In genomic region chr5:126635585-126635984, GRCh38 we compare ENCODE assay signal across 29 cellular contexts.
"Had no signal": no experiment of that assay in that cellular context is flagged by ENCODE, and none has a peak within 500 bp of the region (broad histone marks: within the 10 kb centered on the region; RNA-seq: fewer than 3 reads in every experiment).

No MANE protein-coding gene starts in this region.

- H3K9me3 ChIP-seq: pancreas, prostate gland, spleen, suprapubic skin, testis, tibial artery, transverse colon, vagina had no signal

- H3K27ac ChIP-seq: neural progenitor cell, pancreas, prostate gland, skin epidermis, spleen, suprapubic skin, testis, tibial artery, transverse colon, vagina had no signal

- H3K4me1 ChIP-seq: neural progenitor cell, pancreas, prostate gland, spleen, suprapubic skin, testis, tibial artery, transverse colon, vagina had no signal

- H3K9me3 Mint-ChIP-seq: natural killer cell; nephron; neural progenitor cell; stimulated activated memory B cell treated with anti-CD40 and anti-IgM and Interleukin-4, amounts not matched to agents 10 μg/mL and 1 μg/mL and 100 μg/mL, for 72 hours; stimulated activated naive CD8-positive, alpha-beta T cell treated with anti-CD3 and anti-CD28 coated beads, Interleukin-15, amount 100 ng/mL, for 72 hours; type B pancreatic cell had no signal

- H3K4me1 Mint-ChIP-seq: naive thymus-derived CD4-positive, alpha-beta T cell; natural killer cell; nephron; stimulated activated naive CD8-positive, alpha-beta T cell treated with anti-CD3 and anti-CD28 coated beads, Interleukin-15, amount 100 ng/mL, for 72 hours had no signal

- ATAC-seq: naive thymus-derived CD4-positive, alpha-beta T cell; natural killer cell; pancreas; right cardiac atrium; sciatic nerve; stimulated activated memory B cell treated with anti-CD40 and anti-IgM and Interleukin-4, amounts not matched to agents 10 μg/mL and 1 μg/mL and 100 μg/mL, for 72 hours; stimulated activated naive CD8-positive, alpha-beta T cell treated with anti-CD3 and anti-CD28 coated beads, Interleukin-15, amount 100 ng/mL, for 72 hours; stimulated activated naive CD8-positive, alpha-beta T cell treated with anti-CD3 and anti-CD28 coated beads, Interleukin-15, Interleukin-2, amounts not matched to agents 100 U/mL and 50 U/mL, for 24 hours had no signal

- H3K27me3 Mint-ChIP-seq: naive thymus-derived CD4-positive, alpha-beta T cell; stimulated activated memory B cell treated with anti-CD40 and anti-IgM and Interleukin-4, amounts not matched to agents 10 μg/mL and 1 μg/mL and 100 μg/mL, for 72 hours; stimulated activated naive CD8-positive, alpha-beta T cell treated with anti-CD3 and anti-CD28 coated beads, Interleukin-15, amount 100 ng/mL, for 72 hours; type B pancreatic cell had no signal

- H3K9ac ChIP-seq: neural progenitor cell had no signal

- H3K4me3 ChIP-seq: neural progenitor cell, pancreas, prostate gland, skin epidermis, smooth muscle cell, spleen, suprapubic skin, testis, tibial artery, transverse colon, vagina had no signal

- H3K4me2 ChIP-seq: neural progenitor cell, smooth muscle cell had no signal

- H3K27me3 ChIP-seq: neural progenitor cell, pancreas, spleen, suprapubic skin, testis, tibial artery, transverse colon, vagina had no signal

- DNase-seq: naive thymus-derived CD4-positive, alpha-beta T cell; natural killer cell; occipital lobe; pancreas; right cardiac atrium; spleen; stimulated activated CD4-positive, alpha-beta T cell treated with anti-CD3 and anti-CD28 coated beads, Interleukin-12 subunit alpha, Interleukin-12 subunit beta, amount 100 ng/mL, for 4 hours; stimulated activated CD4-positive, alpha-beta T cell treated with anti-CD3 and anti-CD28 coated beads, Interleukin-1b, Interleukin-23, amount 100 ng/mL, for 48 hours; stimulated activated CD4-positive, alpha-beta T cell treated with anti-CD3 and anti-CD28 coated beads, Interleukin-4, amount 100 ng/mL, for 1 hour; stimulated activated CD4-positive, alpha-beta T cell treated with anti-CD3 and anti-CD28 coated beads, Interleukin-4, amount 100 ng/mL, for 4 hours; stimulated activated CD8-positive, alpha-beta memory T cell treated with anti-CD3 and anti-CD28 coated beads, Interleukin-4, amount 100 ng/mL, for 48 hours; stimulated activated naive CD4-positive, alpha-beta T cell; stimulated activated naive CD8-positive, alpha-beta T cell treated with anti-CD3 and anti-CD28 coated beads, Interleukin-15, amount 100 ng/mL, for 72 hours; stimulated activated naive CD8-positive, alpha-beta T cell treated with anti-CD3 and anti-CD28 coated beads, Interleukin-15, Interleukin-2, amounts not matched to agents 100 U/mL and 50 U/mL, for 24 hours; substantia nigra; testis; tibial artery; transverse colon had no signal

- H3K4me3 Mint-ChIP-seq: naive thymus-derived CD4-positive, alpha-beta T cell; natural killer cell; nephron; neural progenitor cell; stimulated activated memory B cell treated with anti-CD40 and anti-IgM and Interleukin-4, amounts not matched to agents 10 μg/mL and 1 μg/mL and 100 μg/mL, for 72 hours; stimulated activated naive CD8-positive, alpha-beta T cell treated with anti-CD3 and anti-CD28 coated beads, Interleukin-15, amount 100 ng/mL, for 72 hours; type B pancreatic cell had no signal

- H3K36me3 ChIP-seq: neural progenitor cell, pancreas, prostate gland, spleen, suprapubic skin, tibial artery, transverse colon, vagina had no signal

- FAIRE-seq: pancreas, urothelium cell line had no signal

- H2AFZ ChIP-seq: neural progenitor cell had no signal

- H3K36me3 Mint-ChIP-seq: naive thymus-derived CD4-positive, alpha-beta T cell; natural killer cell; neural progenitor cell; stimulated activated memory B cell treated with anti-CD40 and anti-IgM and Interleukin-4, amounts not matched to agents 10 μg/mL and 1 μg/mL and 100 μg/mL, for 72 hours; type B pancreatic cell had no signal

- H3K27ac Mint-ChIP-seq: naive thymus-derived CD4-positive, alpha-beta T cell; natural killer cell; nephron; neural progenitor cell; stimulated activated memory B cell treated with anti-CD40 and anti-IgM and Interleukin-4, amounts not matched to agents 10 μg/mL and 1 μg/mL and 100 μg/mL, for 72 hours; stimulated activated naive CD8-positive, alpha-beta T cell treated with anti-CD3 and anti-CD28 coated beads, Interleukin-15, amount 100 ng/mL, for 72 hours; type B pancreatic cell had no signal
